Comparison of ENCODE assay signal across 11 cellular contexts in genomic region chr11:8767466-8768142, GRCh38.
DNase-seq lines count a peak whose midpoint lies in the region; ATAC-seq and TF ChIP-seq lines count a peak whose summit lies in the region.
"Had no signal": no experiment of that assay in that cellular context is flagged by ENCODE, and none has a peak within 500 bp of the region (broad histone marks: within the 10 kb centered on the region; RNA-seq: fewer than 3 reads in every experiment).

No MANE protein-coding gene starts in this region.

- H3K79me2 ChIP-seq in ACC112 (ENCODE audit: control insufficient read depth, insufficient read depth, low read length, unreplicated experiment), result peaks cover 6% of the 10 kb centered on the region

- H3K27me3 Mint-ChIP-seq in endodermal cell (ENCODE audit: insufficient read depth) (no peaks in the 10 kb centered on the region), osteocyte (ENCODE audit: unreplicated experiment) (no peaks in the 10 kb centered on the region)
- no peaks in the 10 kb centered on the region for H3K27me3 Mint-ChIP-seq in activated CD8-positive, alpha-beta T cell treated with anti-CD3 and anti-CD28 coated beads for 36 hours

- DNase-seq in NCI-H226 (peak; percentile 56), endodermal cell (peak; percentile 45), osteocyte (ENCODE audit: extremely low spot score, unreplicated experiment) (no peak), mucosa of gallbladder (ENCODE audit: low spot score) (no peak), posterior cingulate gyrus (no peak)
- no peak for DNase-seq in activated CD8-positive, alpha-beta T cell treated with anti-CD3 and anti-CD28 coated beads for 36 hours
- DNase-seq: NCI-H510A; stimulated activated CD4-positive, alpha-beta T cell treated with anti-CD3 and anti-CD28 coated beads, Interleukin-1b, Interleukin-23, amount 100 ng/mL, for 48 hours had no signal

- no peak for ATAC-seq in GM19395 (IDR thresholded peaks at IDR 0.05; ENCODE audit: unreplicated experiment)
- no peak for ATAC-seq in activated CD8-positive, alpha-beta T cell treated with anti-CD3 and anti-CD28 coated beads for 36 hours

- no peaks in the 10 kb centered on the region for H3K36me3 ChIP-seq in ACC112 (ENCODE audit: insufficient read depth, low read length)
- H3K36me3 ChIP-seq in endodermal cell (ENCODE audit: control insufficient read depth, insufficient read depth, low read length), result peaks cover 61% of the 10 kb centered on the region
- H3K36me3 ChIP-seq: cardiac muscle cell had no signal

- H2AFZ ChIP-seq in ACC112 (ENCODE audit: low read length, unreplicated experiment), result no peak overlapping the region

- H3K27ac ChIP-seq in ACC112 (ENCODE audit: low read depth, low read length) (peak overlapping the region; percentile 71), endodermal cell (ENCODE audit: low read depth, low read length) (no peak overlapping the region)
- H3K27ac ChIP-seq: cardiac muscle cell had no signal

- POLR2A ChIA-PET in activated CD8-positive, alpha-beta T cell treated with anti-CD3 and anti-CD28 coated beads for 36 hours (lab: Charles Lee), result interaction anchor here (0.6 kb wide), 1 partner anchor 79 kb away, joined by 3 read pairs; no protein-coding TSS in a partner anchor

- H3K4me3 ChIP-seq in ACC112 (ENCODE audit: low read depth, low read length) (no peak overlapping the region), endodermal cell (ENCODE audit: low read length) (no peak overlapping the region)
- H3K4me3 ChIP-seq: cardiac muscle cell had no signal

- TF ChIP-seq CTCF in endodermal cell (conservative IDR thresholded peaks at IDR 0.05) (no peak), osteocyte (IDR thresholded peaks at IDR 0.05) (no peak)
- TF ChIP-seq CTCF in activated CD8-positive, alpha-beta T cell treated with anti-CD3 and anti-CD28 coated beads for 36 hours (IDR thresholded peaks at IDR 0.05), result no peak

- WGBS in endodermal cell (ENCODE audit: insufficient coverage in 1 of 2, insufficient read length in 1 of 2), 2 experiments, result 89 to 95% methylated on average over 6 to 9 of the region's 9 CpGs

- H3K9me3 Mint-ChIP-seq in endodermal cell (no peaks in the 10 kb centered on the region), osteocyte (ENCODE audit: unreplicated experiment) (no peaks in the 10 kb centered on the region)
- H3K9me3 Mint-ChIP-seq in activated CD8-positive, alpha-beta T cell treated with anti-CD3 and anti-CD28 coated beads for 36 hours, result no peaks in the 10 kb centered on the region

- H3K27ac Mint-ChIP-seq in endodermal cell, result peak overlapping the region; percentile 56
- peak overlapping the region; percentile 18 for H3K27ac Mint-ChIP-seq in osteocyte (ENCODE audit: unreplicated experiment)
- no peak overlapping the region for H3K27ac Mint-ChIP-seq in activated CD8-positive, alpha-beta T cell treated with anti-CD3 and anti-CD28 coated beads for 36 hours

- H3K27me3 ChIP-seq in ACC112 (ENCODE audit: insufficient read depth, low read length), result no peaks in the 10 kb centered on the region
- H3K27me3 ChIP-seq in endodermal cell (ENCODE audit: control insufficient read depth, insufficient read depth, low read length, poor library complexity, severe bottlenecking), result no peaks in the 10 kb centered on the region
- H3K27me3 ChIP-seq: cardiac muscle cell had no signal

- H3K9me3 ChIP-seq in endodermal cell (ENCODE audit: control insufficient read depth, low read length), result no peaks in the 10 kb centered on the region

- peaks cover 3% of the 10 kb centered on the region for H3K36me3 Mint-ChIP-seq in endodermal cell (ENCODE audit: low read depth)
- H3K36me3 Mint-ChIP-seq in osteocyte (ENCODE audit: unreplicated experiment), result peaks cover 15% of the 10 kb centered on the region
- no peaks in the 10 kb centered on the region for H3K36me3 Mint-ChIP-seq in activated CD8-positive, alpha-beta T cell treated with anti-CD3 and anti-CD28 coated beads for 36 hours (ENCODE audit: low read depth)

- intact Hi-C loops in activated CD8-positive, alpha-beta T cell treated with anti-CD3 and anti-CD28 coated beads for 36 hours (cut with micrococcal nuclease), result no loop called here
- intact Hi-C loops in posterior cingulate gyrus (cut with DNase I), result no loop called here

- H3K4me1 ChIP-seq in ACC112 (ENCODE audit: control insufficient read depth, insufficient read depth, low read length, unreplicated experiment), result peaks cover 70% of the 10 kb centered on the region
- H3K4me1 ChIP-seq in endodermal cell (ENCODE audit: control insufficient read depth, insufficient read depth, low read length), result peaks cover 14% of the 10 kb centered on the region

- H3K4me3 Mint-ChIP-seq in endodermal cell (no peak overlapping the region), osteocyte (ENCODE audit: unreplicated experiment) (no peak overlapping the region)
- H3K4me3 Mint-ChIP-seq in activated CD8-positive, alpha-beta T cell treated with anti-CD3 and anti-CD28 coated beads for 36 hours, result no peak overlapping the region

- H3K4me1 Mint-ChIP-seq in endodermal cell (peaks cover 39% of the 10 kb centered on the region), osteocyte (ENCODE audit: unreplicated experiment) (peaks cover 64% of the 10 kb centered on the region)
- no peaks in the 10 kb centered on the region for H3K4me1 Mint-ChIP-seq in activated CD8-positive, alpha-beta T cell treated with anti-CD3 and anti-CD28 coated beads for 36 hours (ENCODE audit: low read depth)

- CTCF ChIA-PET in activated CD8-positive, alpha-beta T cell treated with anti-CD3 and anti-CD28 coated beads for 36 hours (lab: Charles Lee), result interaction anchor here (0.9 kb wide), 1 partner anchor 13 kb away, joined by 3 read pairs; no protein-coding TSS in a partner anchor

- H3K9ac ChIP-seq in endodermal cell (ENCODE audit: extremely low read depth, low read length, poor library complexity, severe bottlenecking), result no peak overlapping the region

Comparison
In these comparisons a context has a peak if more than half of its experiments do, and no peak if none do; other contexts are left out.
1. DNase-seq: peak in NCI-H226 (single experiment) and endodermal cell (single experiment); none in osteocyte (single experiment), mucosa of gallbladder (single experiment), activated CD8-positive, alpha-beta T cell treated with anti-CD3 and anti-CD28 coated beads for 36 hours (single experiment) and posterior cingulate gyrus (0 of 10).